Comparison of ENCODE assay signal across 2 cellular contexts in genomic region chr18:30016179-30016578, GRCh38.
TF ChIP-seq lines count a peak whose summit lies in the region.

No MANE protein-coding gene starts in this region.

TF ChIP-seq in HCT116, 20 proteins besides CTCF, POLR2A, EP300 and RAD21 (continued from another document):
- no peak for TF ChIP-seq TCF7L2 (IDR thresholded peaks at IDR 0.05; ENCODE audit: borderline replicate concordance, extremely low read depth, insufficient read depth, insufficient read length)
- TF ChIP-seq SP1 (IDR thresholded peaks at IDR 0.05; ENCODE audit: low read depth): no peak
- TF ChIP-seq EZH2phosphoT487 (IDR thresholded peaks at IDR 0.05; ENCODE audit: borderline replicate concordance): no peak
- no peak for TF ChIP-seq CEBPB (IDR thresholded peaks at IDR 0.05; ENCODE audit: low read depth)
- TF ChIP-seq ZBTB33 (IDR thresholded peaks at IDR 0.05; ENCODE audit: extremely low read depth, insufficient replicate concordance, low read length): no peak

TF ChIP-seq in H1, 55 proteins besides CTCF, POLR2A, EP300 and RAD21 (continued from another document):
- TF ChIP-seq MAFK (IDR thresholded peaks at IDR 0.05; ENCODE audit: low read depth, low read length): 0 out of 2 replicates have a peak, but pooled peaks have one; percentile 27
- no peak for TF ChIP-seq GTF2F1 (IDR thresholded peaks at IDR 0.05; ENCODE audit: borderline replicate concordance, low read depth, low read length)
- no peak for TF ChIP-seq USF2 (IDR thresholded peaks at IDR 0.05; ENCODE audit: low read length)
